2 cellular contexts compared by ENCODE assay signal in the genomic region with DNA sequence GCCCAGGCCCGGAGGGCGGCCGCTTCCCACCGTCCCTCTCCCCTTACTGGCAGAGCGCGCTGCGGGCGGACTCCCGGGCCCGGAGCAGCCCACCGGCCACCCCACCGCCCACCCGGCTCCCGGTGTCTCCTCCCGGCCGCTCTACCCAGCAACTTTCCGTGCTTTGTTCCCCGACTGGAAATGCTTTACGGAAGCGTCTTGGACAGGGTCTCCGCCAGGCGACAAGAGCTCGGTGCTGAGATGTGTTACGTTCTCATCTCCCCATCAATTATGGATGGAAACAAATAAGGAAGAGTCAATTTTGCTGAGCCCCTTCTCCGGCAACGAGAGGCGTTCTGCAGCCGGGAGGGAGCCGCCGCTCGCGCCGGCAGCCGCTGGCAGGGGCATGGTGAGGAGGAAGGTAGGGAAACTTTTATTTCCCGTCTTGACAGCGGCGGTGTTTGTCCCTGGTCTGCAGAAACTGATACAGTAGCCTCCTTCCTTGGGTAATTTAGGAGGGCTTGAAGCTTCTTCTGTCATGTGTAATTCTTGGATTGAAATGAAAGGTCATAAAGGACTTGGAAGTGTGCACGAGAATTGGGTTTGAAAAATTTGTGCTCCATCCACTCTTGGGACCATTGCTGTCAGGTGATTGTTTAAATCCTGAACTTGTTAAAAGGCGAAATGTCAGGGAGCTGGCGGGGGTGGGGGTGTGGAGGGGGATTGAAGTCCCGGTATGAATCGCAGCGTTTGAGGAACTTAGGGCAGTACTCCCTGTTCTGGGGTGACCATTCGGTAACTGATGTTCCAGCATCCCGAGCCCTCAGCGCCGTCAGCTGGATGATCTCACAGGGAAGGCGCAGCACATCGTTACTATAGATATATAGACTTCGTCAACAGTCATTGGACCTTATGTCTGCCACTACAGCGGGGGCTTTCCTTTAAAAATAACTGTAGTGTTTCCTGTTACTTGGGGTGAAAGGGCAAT.
TF ChIP-seq lines count a peak whose summit lies in the region.

No MANE protein-coding gene starts in this region.

TF ChIP-seq in liver, 16 proteins besides CTCF, POLR2A, EP300 and RAD21 (continued from another document):
- TF ChIP-seq GABPA (IDR thresholded peaks at IDR 0.05 in 1 of 2, conservative IDR thresholded peaks at IDR 0.05 in 1 of 2) (no peak), MAX (IDR thresholded peaks at IDR 0.05) (no peak)

TF ChIP-seq in HepG2, 621 proteins besides CTCF, POLR2A, EP300 and RAD21 (continued from another document):
- TF ChIP-seq MXD1 (CRISPR knock-in tag; IDR thresholded peaks at IDR 0.05) (no peak), ZMAT3 (CRISPR knock-in tag; conservative IDR thresholded peaks at IDR 0.05) (no peak), ZNF20 (CRISPR knock-in tag; IDR thresholded peaks at IDR 0.05) (no peak), NCOR1 (IDR thresholded peaks at IDR 0.05; ENCODE audit: borderline replicate concordance, low read length) (no peak), PPARG (CRISPR knock-in tag; conservative IDR thresholded peaks at IDR 0.05) (no peak), REPIN1 (CRISPR knock-in tag; IDR thresholded peaks at IDR 0.05; ENCODE audit: borderline replicate concordance, low read depth) (no peak), AGO2 (optimal IDR thresholded peaks at IDR 0.05; ENCODE audit: low read depth, low read length) (no peak), ARNT2 (CRISPR knock-in tag; IDR thresholded peaks at IDR 0.05; ENCODE audit: low read depth) (no peak), SYNCRIP (IDR thresholded peaks at IDR 0.05; ENCODE audit: insufficient read depth, low read depth, low read length) (no peak), RARA (CRISPR knock-in tag; IDR thresholded peaks at IDR 0.05) (no peak), ATF4 (CRISPR knock-in tag; IDR thresholded peaks at IDR 0.05) (no peak), ZBTB1 (CRISPR knock-in tag; IDR thresholded peaks at IDR 0.05; ENCODE audit: borderline replicate concordance) (no peak), WIZ (CRISPR knock-in tag; IDR thresholded peaks at IDR 0.05) (no peak), KLF16 (CRISPR knock-in tag; IDR thresholded peaks at IDR 0.05) (no peak), SNAPC4 (CRISPR knock-in tag; IDR thresholded peaks at IDR 0.05) (no peak), ZNF580 (CRISPR knock-in tag; IDR thresholded peaks at IDR 0.05; ENCODE audit: borderline replicate concordance, low read depth) (no peak)
- TF ChIP-seq, protein P1, sequence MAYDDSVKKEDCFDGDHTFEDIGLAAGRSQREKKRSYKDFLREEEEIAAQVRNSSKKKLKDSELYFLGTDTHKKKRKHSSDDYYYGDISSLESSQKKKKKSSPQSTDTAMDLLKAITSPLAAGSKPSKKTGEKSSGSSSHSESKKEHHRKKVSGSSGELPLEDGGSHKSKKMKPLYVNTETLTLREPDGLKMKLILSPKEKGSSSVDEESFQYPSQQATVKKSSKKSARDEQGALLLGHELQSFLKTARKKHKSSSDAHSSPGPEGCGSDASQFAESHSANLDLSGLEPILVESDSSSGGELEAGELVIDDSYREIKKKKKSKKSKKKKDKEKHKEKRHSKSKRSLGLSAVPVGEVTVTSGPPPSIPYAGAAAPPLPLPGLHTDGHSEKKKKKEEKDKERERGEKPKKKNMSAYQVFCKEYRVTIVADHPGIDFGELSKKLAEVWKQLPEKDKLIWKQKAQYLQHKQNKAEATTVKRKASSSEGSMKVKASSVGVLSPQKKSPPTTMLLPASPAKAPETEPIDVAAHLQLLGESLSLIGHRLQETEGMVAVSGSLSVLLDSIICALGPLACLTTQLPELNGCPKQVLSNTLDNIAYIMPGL (CRISPR knock-in tag; IDR thresholded peaks at IDR 0.05; ENCODE audit: borderline replicate concordance in 1 of 2, low read depth in 1 of 2), result no peak
- TF ChIP-seq, protein P2, sequence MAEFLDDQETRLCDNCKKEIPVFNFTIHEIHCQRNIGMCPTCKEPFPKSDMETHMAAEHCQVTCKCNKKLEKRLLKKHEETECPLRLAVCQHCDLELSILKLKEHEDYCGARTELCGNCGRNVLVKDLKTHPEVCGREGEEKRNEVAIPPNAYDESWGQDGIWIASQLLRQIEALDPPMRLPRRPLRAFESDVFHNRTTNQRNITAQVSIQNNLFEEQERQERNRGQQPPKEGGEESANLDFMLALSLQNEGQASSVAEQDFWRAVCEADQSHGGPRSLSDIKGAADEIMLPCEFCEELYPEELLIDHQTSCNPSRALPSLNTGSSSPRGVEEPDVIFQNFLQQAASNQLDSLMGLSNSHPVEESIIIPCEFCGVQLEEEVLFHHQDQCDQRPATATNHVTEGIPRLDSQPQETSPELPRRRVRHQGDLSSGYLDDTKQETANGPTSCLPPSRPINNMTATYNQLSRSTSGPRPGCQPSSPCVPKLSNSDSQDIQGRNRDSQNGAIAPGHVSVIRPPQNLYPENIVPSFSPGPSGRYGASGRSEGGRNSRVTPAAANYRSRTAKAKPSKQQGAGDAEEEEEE (CRISPR knock-in tag; IDR thresholded peaks at IDR 0.05; ENCODE audit: borderline replicate concordance), result no peak
TF ChIP-seq in HepG2: peak in this region for 0.
